19 cellular contexts compared by ENCODE assay signal in the genomic region with DNA sequence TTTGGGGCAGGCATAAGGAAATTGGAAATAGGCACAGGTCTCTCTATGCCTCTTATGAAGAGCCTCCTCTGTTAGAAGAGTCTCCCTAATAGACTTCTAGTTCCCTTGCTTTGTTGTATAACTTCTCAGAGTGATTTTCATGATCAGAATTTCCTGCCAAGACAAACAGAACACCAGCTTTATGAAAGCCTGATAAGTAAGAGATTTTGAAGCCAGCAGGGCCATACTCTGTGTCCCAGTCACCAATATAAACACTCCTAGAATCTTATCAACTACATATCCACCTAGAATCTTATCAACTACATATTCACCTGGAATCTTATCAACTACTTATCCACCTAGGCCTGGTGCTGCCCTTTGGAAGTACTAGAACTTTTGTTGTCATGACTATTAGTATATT.
DNase-seq lines count a peak whose midpoint lies in the region; ATAC-seq, FAIRE-seq and TF ChIP-seq lines count a peak whose summit lies in the region.
"Had no signal": no experiment of that assay in that cellular context is flagged by ENCODE, and none has a peak within 500 bp of the region (broad histone marks: within the 10 kb centered on the region; RNA-seq: fewer than 3 reads in every experiment).

No MANE protein-coding gene starts in this region.

- no peaks in the 10 kb centered on the region for H3K27me3 Mint-ChIP-seq in activated naive CD8-positive, alpha-beta T cell
- no peaks in the 10 kb centered on the region for H3K27me3 Mint-ChIP-seq in activated naive CD8-positive, alpha-beta T cell treated with anti-CD3 and anti-CD28 coated beads for 36 hours
- H3K27me3 Mint-ChIP-seq: B cell had no signal

- H3K9ac ChIP-seq in PC-3 (ENCODE audit: low read length) = no peak overlapping the region
- H3K9ac ChIP-seq: KMS-11 had no signal

- no TSS peak for BruUV-seq in PC-3 (replicated peaks; lab: Mats Ljungman, UMichigan)

- intact Hi-C loops in PC-3 (cut with micrococcal nuclease) = no loop called here

- no peak overlapping the region for H3K4me3 Mint-ChIP-seq in activated naive CD8-positive, alpha-beta T cell
- no peak overlapping the region for H3K4me3 Mint-ChIP-seq in activated naive CD8-positive, alpha-beta T cell treated with anti-CD3 and anti-CD28 coated beads for 36 hours
- H3K4me3 Mint-ChIP-seq: B cell, HFFc6 had no signal

- H3K4me1 ChIP-seq in hepatocyte (ENCODE audit: insufficient read depth) (peaks cover 30% of the 10 kb centered on the region), small intestine (ENCODE audit: control insufficient read depth in 2 of 2, insufficient read depth in 1 of 2, low read depth in 1 of 2, low read length in 1 of 2) (no peaks in the 10 kb centered on the region), HAP-1 (no peaks in the 10 kb centered on the region), PC-3 (ENCODE audit: insufficient read depth, low read length) (peaks cover 21% of the 10 kb centered on the region)

- peak overlapping the region; percentile 25 for H3K27ac ChIP-seq in hepatocyte
- H3K27ac ChIP-seq in small intestine (ENCODE audit: low read depth in 1 of 2, low read length in 1 of 2) = peak overlapping the region in 1 of 2 donors; percentile 6
- no peak overlapping the region for H3K27ac ChIP-seq in PC-3 (ENCODE audit: low read length)
- H3K27ac ChIP-seq: KMS-11 had no signal

- H2AFZ ChIP-seq in hepatocyte (no peak overlapping the region), PC-3 (ENCODE audit: low read length) (no peak overlapping the region)

- POLR2A ChIA-PET in PC-3 (lab: Charles Lee; ENCODE audit: unreplicated experiment) = no interaction called here

- H4K20me1 ChIP-seq in hepatocyte (ENCODE audit: insufficient read depth, poor library complexity, severe bottlenecking) (no peaks in the 10 kb centered on the region), PC-3 (ENCODE audit: low read length) (no peaks in the 10 kb centered on the region)

- H3K9me3 ChIP-seq in hepatocyte (ENCODE audit: low read depth) = no peaks in the 10 kb centered on the region
- no peaks in the 10 kb centered on the region for H3K9me3 ChIP-seq in small intestine (ENCODE audit: control insufficient read depth, low read depth)
- H3K9me3 ChIP-seq in HAP-1 = no peaks in the 10 kb centered on the region
- no peaks in the 10 kb centered on the region for H3K9me3 ChIP-seq in PC-3 (ENCODE audit: low read length)

- in situ Hi-C loops in HAP-1 (cut with MboI; ENCODE audit: low sequenced_read_pairs) = no loop called here

- H3K27ac Mint-ChIP-seq in activated naive CD8-positive, alpha-beta T cell = peak overlapping the region; percentile 12
- no peak overlapping the region for H3K27ac Mint-ChIP-seq in activated naive CD8-positive, alpha-beta T cell treated with anti-CD3 and anti-CD28 coated beads for 36 hours
- H3K27ac Mint-ChIP-seq: B cell, HFFc6 had no signal

- H3K4me3 ChIP-seq in hepatocyte (no peak overlapping the region), small intestine (ENCODE audit: low read depth in 1 of 2, low read length in 2 of 2) (no peak overlapping the region), HAP-1 (no peak overlapping the region), PC-3 (ENCODE audit: low read length) (no peak overlapping the region)

- no peak for DNase-seq in activated naive CD8-positive, alpha-beta T cell treated with anti-CD3 and anti-CD28 coated beads for 36 hours
- DNase-seq in hepatocyte (ENCODE audit: low spot score) (no peak), small intestine (peak; percentile 1), HAP-1 (ENCODE audit: low spot score in 2 of 2) (no peak), NCI-H82 treated with DMSO at 0.1 percent for 48 hours (lab: John Stamatoyannopoulos, UW; ENCODE audit: unreplicated experiment) (no peak), PC-3 (no peak)
- DNase-seq: 8988T; HFFc6; NCI-H1436 treated with DMSO at 0.1 percent for 48 hours; NCI-H2029; NCI-H2171; NCI-H69; NK-92 treated with Interleukin-12 subunit alpha and Interleukin-12 subunit beta, amount 100 ng/mL, for 24 hours had no signal

- no peak for ATAC-seq in PC-3
- ATAC-seq in GM18519 (IDR thresholded peaks at IDR 0.05; ENCODE audit: low FRiP score, unreplicated experiment) = no peak
- ATAC-seq: Right ventricle myocardium inferior had no signal

- H3K36me3 Mint-ChIP-seq in activated naive CD8-positive, alpha-beta T cell = peaks cover 80% of the 10 kb centered on the region
- peaks cover 83% of the 10 kb centered on the region for H3K36me3 Mint-ChIP-seq in activated naive CD8-positive, alpha-beta T cell treated with anti-CD3 and anti-CD28 coated beads for 36 hours

- TF ChIP-seq CTCF in hepatocyte (IDR thresholded peaks at IDR 0.05; ENCODE audit: poor library complexity) = no peak
- no peak for TF ChIP-seq CTCF in PC-3 (conservative IDR thresholded peaks at IDR 0.05; ENCODE audit: low read depth, low read length)

- H3K4me2 ChIP-seq in hepatocyte (no peak overlapping the region), PC-3 (ENCODE audit: low read length) (no peak overlapping the region)
- H3K4me2 ChIP-seq: KMS-11 had no signal

- CTCF ChIA-PET in PC-3 (lab: Charles Lee) = no interaction called here

- H3K9me2 ChIP-seq in hepatocyte (replicated peaks; ENCODE audit: insufficient read depth) = no peaks in the 10 kb centered on the region
- H3K9me2 ChIP-seq in PC-3 (replicated peaks; ENCODE audit: low read length) = no peaks in the 10 kb centered on the region

- FAIRE-seq in small intestine (lab: Jason Lieb, UNC) = no peak
- FAIRE-seq: RCC 7860 had no signal

- H3K27me3 ChIP-seq in hepatocyte = no peaks in the 10 kb centered on the region
- no peaks in the 10 kb centered on the region for H3K27me3 ChIP-seq in small intestine (ENCODE audit: control insufficient read depth in 2 of 2, insufficient read depth in 2 of 2, low read length in 2 of 2)
- no peaks in the 10 kb centered on the region for H3K27me3 ChIP-seq in HAP-1 (ENCODE audit: low read depth)
- no peaks in the 10 kb centered on the region for H3K27me3 ChIP-seq in PC-3 (ENCODE audit: low read length)

- H3K9me3 Mint-ChIP-seq in activated naive CD8-positive, alpha-beta T cell (ENCODE audit: low read depth) = peaks cover 28% of the 10 kb centered on the region
- peaks cover 25% of the 10 kb centered on the region for H3K9me3 Mint-ChIP-seq in activated naive CD8-positive, alpha-beta T cell treated with anti-CD3 and anti-CD28 coated beads for 36 hours

- peaks cover 31% of the 10 kb centered on the region for H3K4me1 Mint-ChIP-seq in activated naive CD8-positive, alpha-beta T cell (ENCODE audit: low read depth)
- H3K4me1 Mint-ChIP-seq in activated naive CD8-positive, alpha-beta T cell treated with anti-CD3 and anti-CD28 coated beads for 36 hours = peaks cover 2% of the 10 kb centered on the region

- H3K79me2 ChIP-seq in hepatocyte (no peaks in the 10 kb centered on the region), PC-3 (ENCODE audit: low read length) (no peaks in the 10 kb centered on the region)

- no peaks in the 10 kb centered on the region for H3K36me3 ChIP-seq in hepatocyte (replicated peaks; ENCODE audit: insufficient read depth, low read depth)
- no peaks in the 10 kb centered on the region for H3K36me3 ChIP-seq in small intestine (ENCODE audit: control insufficient read depth in 2 of 2, insufficient read depth in 2 of 2, low read length in 2 of 2)
- H3K36me3 ChIP-seq in HAP-1 (replicated peaks) = no peaks in the 10 kb centered on the region
- no peaks in the 10 kb centered on the region for H3K36me3 ChIP-seq in PC-3 (ENCODE audit: low read depth, low read length)

- no peaks in the 10 kb centered on the region for H3F3A ChIP-seq in PC-3 (ENCODE audit: low read length, unreplicated experiment)
